Comparison of ENCODE assay signal across 1 cellular context in the genomic region with DNA sequence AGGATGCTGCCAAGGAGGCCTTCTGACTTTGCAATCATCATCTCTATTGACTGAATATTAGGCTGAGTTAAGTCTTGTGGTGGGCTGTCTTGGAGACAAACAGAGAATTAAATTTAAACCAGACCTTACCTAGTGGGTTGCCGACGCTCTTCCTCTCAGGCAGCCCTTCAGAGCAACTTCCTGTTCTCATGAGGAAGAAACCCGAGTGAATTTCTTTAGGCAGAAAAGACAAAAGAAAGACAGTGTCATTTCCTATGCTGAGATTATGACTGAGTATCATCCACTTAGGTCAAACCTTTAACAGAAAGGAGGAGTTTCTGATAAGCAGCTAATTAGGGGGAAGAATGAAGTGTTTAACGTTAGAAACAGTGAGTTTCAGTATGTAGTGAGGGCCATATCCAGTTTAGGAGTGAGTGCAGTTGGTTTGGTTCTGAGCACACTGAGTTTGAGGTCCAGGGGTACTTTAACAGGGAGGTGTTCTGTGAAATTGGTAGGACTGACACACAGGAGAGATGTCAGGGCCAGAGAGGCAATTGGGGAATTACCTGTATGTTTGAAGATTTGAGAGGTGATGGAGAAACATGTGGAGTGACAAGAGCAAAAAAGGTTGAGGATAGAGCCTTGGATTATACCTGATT.
TF ChIP-seq lines count a peak whose summit lies in the region.

No MANE protein-coding gene starts in this region.

TF ChIP-seq in H1, 55 proteins besides CTCF, POLR2A, EP300 and RAD21 (continued from another document):
- TF ChIP-seq, protein P1, sequence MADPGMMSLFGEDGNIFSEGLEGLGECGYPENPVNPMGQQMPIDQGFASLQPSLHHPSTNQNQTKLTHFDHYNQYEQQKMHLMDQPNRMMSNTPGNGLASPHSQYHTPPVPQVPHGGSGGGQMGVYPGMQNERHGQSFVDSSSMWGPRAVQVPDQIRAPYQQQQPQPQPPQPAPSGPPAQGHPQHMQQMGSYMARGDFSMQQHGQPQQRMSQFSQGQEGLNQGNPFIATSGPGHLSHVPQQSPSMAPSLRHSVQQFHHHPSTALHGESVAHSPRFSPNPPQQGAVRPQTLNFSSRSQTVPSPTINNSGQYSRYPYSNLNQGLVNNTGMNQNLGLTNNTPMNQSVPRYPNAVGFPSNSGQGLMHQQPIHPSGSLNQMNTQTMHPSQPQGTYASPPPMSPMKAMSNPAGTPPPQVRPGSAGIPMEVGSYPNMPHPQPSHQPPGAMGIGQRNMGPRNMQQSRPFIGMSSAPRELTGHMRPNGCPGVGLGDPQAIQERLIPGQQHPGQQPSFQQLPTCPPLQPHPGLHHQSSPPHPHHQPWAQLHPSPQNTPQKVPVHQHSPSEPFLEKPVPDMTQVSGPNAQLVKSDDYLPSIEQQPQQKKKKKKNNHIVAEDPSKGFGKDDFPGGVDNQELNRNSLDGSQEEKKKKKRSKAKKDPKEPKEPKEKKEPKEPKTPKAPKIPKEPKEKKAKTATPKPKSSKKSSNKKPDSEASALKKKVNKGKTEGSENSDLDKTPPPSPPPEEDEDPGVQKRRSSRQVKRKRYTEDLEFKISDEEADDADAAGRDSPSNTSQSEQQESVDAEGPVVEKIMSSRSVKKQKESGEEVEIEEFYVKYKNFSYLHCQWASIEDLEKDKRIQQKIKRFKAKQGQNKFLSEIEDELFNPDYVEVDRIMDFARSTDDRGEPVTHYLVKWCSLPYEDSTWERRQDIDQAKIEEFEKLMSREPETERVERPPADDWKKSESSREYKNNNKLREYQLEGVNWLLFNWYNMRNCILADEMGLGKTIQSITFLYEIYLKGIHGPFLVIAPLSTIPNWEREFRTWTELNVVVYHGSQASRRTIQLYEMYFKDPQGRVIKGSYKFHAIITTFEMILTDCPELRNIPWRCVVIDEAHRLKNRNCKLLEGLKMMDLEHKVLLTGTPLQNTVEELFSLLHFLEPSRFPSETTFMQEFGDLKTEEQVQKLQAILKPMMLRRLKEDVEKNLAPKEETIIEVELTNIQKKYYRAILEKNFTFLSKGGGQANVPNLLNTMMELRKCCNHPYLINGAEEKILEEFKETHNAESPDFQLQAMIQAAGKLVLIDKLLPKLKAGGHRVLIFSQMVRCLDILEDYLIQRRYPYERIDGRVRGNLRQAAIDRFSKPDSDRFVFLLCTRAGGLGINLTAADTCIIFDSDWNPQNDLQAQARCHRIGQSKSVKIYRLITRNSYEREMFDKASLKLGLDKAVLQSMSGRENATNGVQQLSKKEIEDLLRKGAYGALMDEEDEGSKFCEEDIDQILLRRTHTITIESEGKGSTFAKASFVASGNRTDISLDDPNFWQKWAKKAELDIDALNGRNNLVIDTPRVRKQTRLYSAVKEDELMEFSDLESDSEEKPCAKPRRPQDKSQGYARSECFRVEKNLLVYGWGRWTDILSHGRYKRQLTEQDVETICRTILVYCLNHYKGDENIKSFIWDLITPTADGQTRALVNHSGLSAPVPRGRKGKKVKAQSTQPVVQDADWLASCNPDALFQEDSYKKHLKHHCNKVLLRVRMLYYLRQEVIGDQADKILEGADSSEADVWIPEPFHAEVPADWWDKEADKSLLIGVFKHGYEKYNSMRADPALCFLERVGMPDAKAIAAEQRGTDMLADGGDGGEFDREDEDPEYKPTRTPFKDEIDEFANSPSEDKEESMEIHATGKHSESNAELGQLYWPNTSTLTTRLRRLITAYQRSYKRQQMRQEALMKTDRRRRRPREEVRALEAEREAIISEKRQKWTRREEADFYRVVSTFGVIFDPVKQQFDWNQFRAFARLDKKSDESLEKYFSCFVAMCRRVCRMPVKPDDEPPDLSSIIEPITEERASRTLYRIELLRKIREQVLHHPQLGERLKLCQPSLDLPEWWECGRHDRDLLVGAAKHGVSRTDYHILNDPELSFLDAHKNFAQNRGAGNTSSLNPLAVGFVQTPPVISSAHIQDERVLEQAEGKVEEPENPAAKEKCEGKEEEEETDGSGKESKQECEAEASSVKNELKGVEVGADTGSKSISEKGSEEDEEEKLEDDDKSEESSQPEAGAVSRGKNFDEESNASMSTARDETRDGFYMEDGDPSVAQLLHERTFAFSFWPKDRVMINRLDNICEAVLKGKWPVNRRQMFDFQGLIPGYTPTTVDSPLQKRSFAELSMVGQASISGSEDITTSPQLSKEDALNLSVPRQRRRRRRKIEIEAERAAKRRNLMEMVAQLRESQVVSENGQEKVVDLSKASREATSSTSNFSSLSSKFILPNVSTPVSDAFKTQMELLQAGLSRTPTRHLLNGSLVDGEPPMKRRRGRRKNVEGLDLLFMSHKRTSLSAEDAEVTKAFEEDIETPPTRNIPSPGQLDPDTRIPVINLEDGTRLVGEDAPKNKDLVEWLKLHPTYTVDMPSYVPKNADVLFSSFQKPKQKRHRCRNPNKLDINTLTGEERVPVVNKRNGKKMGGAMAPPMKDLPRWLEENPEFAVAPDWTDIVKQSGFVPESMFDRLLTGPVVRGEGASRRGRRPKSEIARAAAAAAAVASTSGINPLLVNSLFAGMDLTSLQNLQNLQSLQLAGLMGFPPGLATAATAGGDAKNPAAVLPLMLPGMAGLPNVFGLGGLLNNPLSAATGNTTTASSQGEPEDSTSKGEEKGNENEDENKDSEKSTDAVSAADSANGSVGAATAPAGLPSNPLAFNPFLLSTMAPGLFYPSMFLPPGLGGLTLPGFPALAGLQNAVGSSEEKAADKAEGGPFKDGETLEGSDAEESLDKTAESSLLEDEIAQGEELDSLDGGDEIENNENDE (IDR thresholded peaks at IDR 0.05; ENCODE audit: insufficient replicate concordance, low read length): no peak
- no peak for TF ChIP-seq CEBPB (IDR thresholded peaks at IDR 0.05; ENCODE audit: low read depth, low read length)
- TF ChIP-seq TEAD4 (IDR thresholded peaks at IDR 0.05; ENCODE audit: low read depth, low read length): no peak
- no peak for TF ChIP-seq BCL11A (IDR thresholded peaks at IDR 0.05; ENCODE audit: low read depth in 2 of 2, low read length in 2 of 2)
- no peak for TF ChIP-seq HDAC2 (IDR thresholded peaks at IDR 0.05; ENCODE audit: borderline replicate concordance in 1 of 2, low read depth in 2 of 2, low read length in 2 of 2)
- TF ChIP-seq SIRT6 (IDR thresholded peaks at IDR 0.05; ENCODE audit: low read length): no peak
- TF ChIP-seq TAF1 (IDR thresholded peaks at IDR 0.05; ENCODE audit: low read depth, low read length): no peak
- TF ChIP-seq BACH1 (IDR thresholded peaks at IDR 0.05; ENCODE audit: low read length): no peak
- TF ChIP-seq CBX8 (IDR thresholded peaks at IDR 0.05; ENCODE audit: borderline replicate concordance, low read depth, low read length): no peak
